In the genomic region with DNA sequence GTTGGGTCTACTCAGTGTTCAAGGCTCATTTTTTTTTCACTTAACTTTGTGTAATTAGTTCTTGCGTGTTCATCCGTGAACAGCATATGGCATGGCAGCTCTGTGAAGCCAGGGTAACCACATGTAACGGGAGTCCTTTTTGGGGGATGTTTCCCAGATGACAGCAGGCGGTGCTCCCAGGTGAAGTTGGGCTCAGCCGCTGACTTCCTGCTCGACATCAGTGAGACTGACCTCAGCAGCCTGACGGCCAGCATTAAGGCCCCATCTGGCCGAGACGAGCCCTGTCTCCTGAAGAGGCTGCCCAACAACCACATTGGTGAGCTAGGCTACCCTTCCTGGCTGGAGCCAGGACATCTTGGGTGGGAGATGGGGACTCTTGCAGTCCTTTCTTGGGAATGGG, we compare ENCODE assay signal across 16 cellular contexts.
DNase-seq lines count a peak whose midpoint lies in the region; ATAC-seq and TF ChIP-seq lines count a peak whose summit lies in the region.
"Had no signal": no experiment of that assay in that cellular context is flagged by ENCODE, and none has a peak within 500 bp of the region (broad histone marks: within the 10 kb centered on the region; RNA-seq: fewer than 3 reads in every experiment).

No MANE protein-coding gene starts in this region.

- H4K20me1 ChIP-seq in neural progenitor cell (ENCODE audit: low read depth) = no peaks in the 10 kb centered on the region
- H4K20me1 ChIP-seq: BLaER1 had no signal

- H3K36me3 ChIP-seq in neural progenitor cell = no peaks in the 10 kb centered on the region

- H3K4me2 ChIP-seq in neural progenitor cell = no peak overlapping the region
- H3K4me2 ChIP-seq: BLaER1 had no signal

- no peaks in the 10 kb centered on the region for H3K4me1 Mint-ChIP-seq in neural progenitor cell
- H3K4me1 Mint-ChIP-seq: IgD-negative memory B cell had no signal

- H3K36me3 Mint-ChIP-seq in neural progenitor cell = peaks cover 31% of the 10 kb centered on the region

- no peak overlapping the region for H3K9ac ChIP-seq in neural progenitor cell
- H3K9ac ChIP-seq: BLaER1, GM23248 had no signal

- peak overlapping the region; percentile 99 for H3K27ac ChIP-seq in VCaP
- no peak overlapping the region for H3K27ac ChIP-seq in neural progenitor cell
- H3K27ac ChIP-seq: 22Rv1, BLaER1, GM23248 had no signal

- no peaks in the 10 kb centered on the region for H3K9me3 ChIP-seq in neural progenitor cell (ENCODE audit: low read depth)
- H3K9me3 ChIP-seq: BLaER1, HAP-1 had no signal

- ATAC-seq in HG02759 (IDR thresholded peaks at IDR 0.05; ENCODE audit: unreplicated experiment) = no peak
- ATAC-seq: CD8-positive, alpha-beta T cell; HepG2 had no signal

- no peaks in the 10 kb centered on the region for H3K9me3 Mint-ChIP-seq in neural progenitor cell
- H3K9me3 Mint-ChIP-seq: CD8-positive, alpha-beta T cell; IgD-negative memory B cell had no signal

- H3K27me3 ChIP-seq in neural progenitor cell = no peaks in the 10 kb centered on the region
- H3K27me3 ChIP-seq: BLaER1 had no signal

- H2AFZ ChIP-seq in neural progenitor cell (replicated peaks) = no peak overlapping the region
- H2AFZ ChIP-seq: GM23248 had no signal

- DNase-seq in DMS 273 (lab: John Stamatoyannopoulos, UW; ENCODE audit: unreplicated experiment) = peak; percentile 13
- no peak for DNase-seq in DMS 273 treated with DMSO at 0.1 percent for 48 hours (lab: John Stamatoyannopoulos, UW)
- no peak for DNase-seq in neural progenitor cell (ENCODE audit: low spot score)
- DNase-seq in SHP77 (lab: John Stamatoyannopoulos, UW) = no peak
- DNase-seq in activated CD8-positive, alpha-beta memory T cell treated with anti-CD3 and anti-CD28 coated beads, Interleukin-2, amount 50 U/mL, for 4 hours = no peak
- DNase-seq in SW480 (ENCODE audit: low spot score) = no peak
- DNase-seq: Calu3; CD8-positive, alpha-beta T cell; GM23248 had no signal

- peak overlapping the region; percentile 57 for H3K27ac Mint-ChIP-seq in neural progenitor cell
- H3K27ac Mint-ChIP-seq: CD8-positive, alpha-beta T cell; IgD-negative memory B cell had no signal

- H3F3A ChIP-seq in neural progenitor cell (ENCODE audit: low read depth) = no peaks in the 10 kb centered on the region

- no peak overlapping the region for H3K4me3 ChIP-seq in neural progenitor cell
- H3K4me3 ChIP-seq: BLaER1, GM23248, HAP-1 had no signal

- no peaks in the 10 kb centered on the region for H3K79me2 ChIP-seq in neural progenitor cell (ENCODE audit: low read depth)

- no peaks in the 10 kb centered on the region for H3K4me1 ChIP-seq in neural progenitor cell
- H3K4me1 ChIP-seq: BLaER1, HAP-1 had no signal

- TF ChIP-seq CTCF in VCaP (conservative IDR thresholded peaks at IDR 0.05) (no peak), neural progenitor cell (IDR thresholded peaks at IDR 0.05) (no peak)

- peaks cover 3% of the 10 kb centered on the region for H3K27me3 Mint-ChIP-seq in neural progenitor cell (ENCODE audit: insufficient read depth, low read depth)
- H3K27me3 Mint-ChIP-seq: IgD-negative memory B cell had no signal

- H3K4me3 Mint-ChIP-seq in neural progenitor cell = no peak overlapping the region
- H3K4me3 Mint-ChIP-seq: CD8-positive, alpha-beta T cell; IgD-negative memory B cell had no signal
